33 cellular contexts compared by ENCODE assay signal in the genomic region with DNA sequence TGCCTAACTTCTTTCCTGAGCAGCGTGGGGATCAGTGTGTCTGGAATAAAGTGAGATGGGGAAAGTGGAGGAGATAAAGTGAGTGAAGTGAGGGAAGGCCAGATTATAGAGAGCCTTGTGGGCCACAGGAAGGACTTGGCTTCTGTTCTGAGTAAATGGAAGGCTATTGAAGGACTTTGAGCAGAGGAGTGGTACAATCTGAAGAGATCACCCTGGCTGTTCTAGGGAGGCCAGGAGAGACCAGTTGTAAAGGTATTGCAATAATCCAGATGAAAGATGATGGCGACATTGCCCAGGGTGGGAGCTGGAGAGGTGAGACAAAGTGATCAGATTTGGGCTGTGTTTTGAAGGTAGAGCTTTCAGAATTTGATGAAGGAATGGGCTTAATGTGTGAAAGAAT.
"Had no signal": no experiment of that assay in that cellular context is flagged by ENCODE, and none has a peak within 500 bp of the region (broad histone marks: within the 10 kb centered on the region; RNA-seq: fewer than 3 reads in every experiment).

No MANE protein-coding gene starts in this region.

- H3K36me3 ChIP-seq: ascending aorta, breast epithelium, cardiac muscle cell, colonic mucosa, esophagus squamous epithelium, gastroesophageal sphincter, heart right ventricle had no signal

- FAIRE-seq: endometrium, endothelial cell of umbilical vein, TTC549 had no signal

- H3K4me1 Mint-ChIP-seq: activated CD4-positive, alpha-beta T cell treated with anti-CD3 and anti-CD28 coated beads, Interleukin-2, amount 10 ng/mL, durations not matched to agents 7 days and 5 days; activated naive CD4-positive, alpha-beta T cell treated with anti-CD3 and anti-CD28 coated beads, Interleukin-2, amount 10 ng/mL, durations not matched to agents 7 days and 5 days; activated naive CD8-positive, alpha-beta T cell treated with anti-CD3 and anti-CD28 coated beads, Interleukin-2, amount 10 ng/mL, durations not matched to agents 7 days and 5 days had no signal

- H3K27ac Mint-ChIP-seq: activated CD4-positive, alpha-beta memory T cell treated with anti-CD3 and anti-CD28 coated beads, Interleukin-2, amount 10 ng/mL, durations not matched to agents 7 days and 5 days; activated CD4-positive, alpha-beta T cell treated with anti-CD3 and anti-CD28 coated beads, Interleukin-2, amount 10 ng/mL, durations not matched to agents 7 days and 5 days; activated naive CD4-positive, alpha-beta T cell treated with anti-CD3 and anti-CD28 coated beads, Interleukin-2, amount 10 ng/mL, durations not matched to agents 7 days and 5 days; activated naive CD4-positive, alpha-beta T cell treated with anti-CD3 and anti-CD28 coated beads, Interleukin-2, amount 50 U/mL, for 72 hours; activated naive CD8-positive, alpha-beta T cell treated with anti-CD3 and anti-CD28 coated beads, Interleukin-2, amount 10 ng/mL, durations not matched to agents 7 days and 5 days; activated T-cell treated with anti-CD3 and anti-CD28 coated beads, Interleukin-2, amount 50 U/mL, for 24 hours; activated T-cell treated with anti-CD3 and anti-CD28 coated beads, Interleukin-2, amount 50 U/mL, for 72 hours; brain; WTC11 had no signal

- H3K4me3 Mint-ChIP-seq: activated CD4-positive, alpha-beta memory T cell treated with anti-CD3 and anti-CD28 coated beads, Interleukin-2, amount 10 ng/mL, durations not matched to agents 7 days and 5 days; activated CD4-positive, alpha-beta T cell treated with anti-CD3 and anti-CD28 coated beads, Interleukin-2, amount 10 ng/mL, durations not matched to agents 7 days and 5 days; activated naive CD4-positive, alpha-beta T cell treated with anti-CD3 and anti-CD28 coated beads, Interleukin-2, amount 10 ng/mL, durations not matched to agents 7 days and 5 days; activated naive CD8-positive, alpha-beta T cell treated with anti-CD3 and anti-CD28 coated beads, Interleukin-2, amount 10 ng/mL, durations not matched to agents 7 days and 5 days; activated T-cell treated with anti-CD3 and anti-CD28 coated beads, Interleukin-2, amount 50 U/mL, for 24 hours; activated T-cell treated with anti-CD3 and anti-CD28 coated beads, Interleukin-2, amount 50 U/mL, for 72 hours; brain; WTC11 had no signal

- H3K27me3 ChIP-seq: ascending aorta, breast epithelium, cardiac muscle cell, colonic mucosa had no signal

- DNase-seq: activated CD4-positive, alpha-beta memory T cell treated with anti-CD3 and anti-CD28 coated beads, Interleukin-2, amount 10 ng/mL, durations not matched to agents 7 days and 5 days; activated CD4-positive, alpha-beta T cell treated with anti-CD3 and anti-CD28 coated beads for 1 hour; activated CD4-positive, alpha-beta T cell treated with anti-CD3 and anti-CD28 coated beads for 4 hours; activated CD4-positive, alpha-beta T cell treated with anti-CD3 and anti-CD28 coated beads, Interleukin-2, amount 10 ng/mL, durations not matched to agents 7 days and 5 days; activated CD4-positive, alpha-beta T cell treated with anti-CD3 and anti-CD28 coated beads, Interleukin-2, amount 50 U/mL, for 4 hours; activated CD8-positive, alpha-beta memory T cell treated with anti-CD3 and anti-CD28 coated beads, Interleukin-2, amount 50 U/mL, for 48 hours; activated gamma-delta T cell; activated naive CD4-positive, alpha-beta T cell; activated naive CD4-positive, alpha-beta T cell treated with anti-CD3 and anti-CD28 coated beads, Interleukin-2, amount 10 ng/mL, durations not matched to agents 7 days and 5 days; activated naive CD8-positive, alpha-beta T cell treated with anti-CD3 and anti-CD28 coated beads, Interleukin-2, amount 10 ng/mL, durations not matched to agents 7 days and 5 days; activated T-cell treated with anti-CD3 and anti-CD28 coated beads for 4 hours; activated T-cell treated with anti-CD3 and anti-CD28 coated beads, Interleukin-2, amount 50 U/mL, for 24 hours; activated T-cell treated with anti-CD3 and anti-CD28 coated beads, Interleukin-2, amount 50 U/mL, for 72 hours; central memory CD4-positive, alpha-beta T cell; cerebellar nuclear complex; colonic mucosa; effector CD8-positive, alpha-beta T cell; esophagus squamous epithelium; foreskin melanocyte; heart right ventricle; T-helper 2 cell had no signal

- H3K4me1 ChIP-seq: colonic mucosa had no signal

- H3K9me3 Mint-ChIP-seq: activated CD4-positive, alpha-beta memory T cell treated with anti-CD3 and anti-CD28 coated beads, Interleukin-2, amount 10 ng/mL, durations not matched to agents 7 days and 5 days; activated CD4-positive, alpha-beta T cell treated with anti-CD3 and anti-CD28 coated beads, Interleukin-2, amount 10 ng/mL, durations not matched to agents 7 days and 5 days; activated naive CD4-positive, alpha-beta T cell treated with anti-CD3 and anti-CD28 coated beads, Interleukin-2, amount 10 ng/mL, durations not matched to agents 7 days and 5 days; activated naive CD4-positive, alpha-beta T cell treated with anti-CD3 and anti-CD28 coated beads, Interleukin-2, amount 50 U/mL, for 72 hours; activated naive CD8-positive, alpha-beta T cell treated with anti-CD3 and anti-CD28 coated beads, Interleukin-2, amount 10 ng/mL, durations not matched to agents 7 days and 5 days; activated T-cell treated with anti-CD3 and anti-CD28 coated beads, Interleukin-2, amount 50 U/mL, for 24 hours; activated T-cell treated with anti-CD3 and anti-CD28 coated beads, Interleukin-2, amount 50 U/mL, for 72 hours; WTC11 had no signal

- H3K27ac ChIP-seq: ascending aorta, breast epithelium, cardiac muscle cell, colonic mucosa, epithelial cell of prostate, esophagus squamous epithelium, gastroesophageal sphincter, heart right ventricle, VCaP had no signal

- H3K4me3 ChIP-seq: ascending aorta, breast epithelium, cardiac muscle cell, colonic mucosa, esophagus squamous epithelium, gastroesophageal sphincter, heart right ventricle had no signal

- ATAC-seq: activated naive CD4-positive, alpha-beta T cell treated with anti-CD3 and anti-CD28 coated beads, Interleukin-2, amount 50 U/mL, for 72 hours; activated T-cell treated with anti-CD3 and anti-CD28 coated beads, Interleukin-2, amount 50 U/mL, for 72 hours; gastroesophageal sphincter; heart right ventricle; WTC11 had no signal

- H3K36me3 Mint-ChIP-seq: activated naive CD4-positive, alpha-beta T cell treated with anti-CD3 and anti-CD28 coated beads, Interleukin-2, amount 10 ng/mL, durations not matched to agents 7 days and 5 days; activated naive CD4-positive, alpha-beta T cell treated with anti-CD3 and anti-CD28 coated beads, Interleukin-2, amount 50 U/mL, for 72 hours; activated naive CD8-positive, alpha-beta T cell treated with anti-CD3 and anti-CD28 coated beads, Interleukin-2, amount 10 ng/mL, durations not matched to agents 7 days and 5 days; brain; WTC11 had no signal

- H3K9me3 ChIP-seq: ascending aorta, breast epithelium, colonic mucosa, esophagus squamous epithelium, gastroesophageal sphincter, heart right ventricle had no signal
